16 cellular contexts compared by ENCODE assay signal in genomic region chr1:173525936-173526335, GRCh38.
"Had no signal": no experiment of that assay in that cellular context is flagged by ENCODE, and none has a peak within 500 bp of the region (broad histone marks: within the 10 kb centered on the region; RNA-seq: fewer than 3 reads in every experiment).

No MANE protein-coding gene starts in this region.

- DNase-seq: KBM-7, MG63, NCI-H1092 treated with DMSO at 0.1 percent for 48 hours, NCI-H1436, NCI-H187, NCI-H2029, NCI-H2081 treated with DMSO at 0.1 percent for 48 hours, NCI-H2171, NCI-H226, NCI-H446, NCI-H510A, NCI-H524 treated with DMSO at 0.1 percent for 48 hours, NCI-H774, RPMI8226, SHP77, SK-N-SH had no signal

- H3K4me3 ChIP-seq: MG63 had no signal

- H3K4me2 ChIP-seq: SK-N-SH had no signal

- H3K36me3 ChIP-seq: MG63 had no signal

- H3K9ac ChIP-seq: SK-N-SH had no signal

- H3K9me3 ChIP-seq: MG63, SK-N-SH had no signal
